8 cellular contexts compared by ENCODE assay signal in the genomic region with DNA sequence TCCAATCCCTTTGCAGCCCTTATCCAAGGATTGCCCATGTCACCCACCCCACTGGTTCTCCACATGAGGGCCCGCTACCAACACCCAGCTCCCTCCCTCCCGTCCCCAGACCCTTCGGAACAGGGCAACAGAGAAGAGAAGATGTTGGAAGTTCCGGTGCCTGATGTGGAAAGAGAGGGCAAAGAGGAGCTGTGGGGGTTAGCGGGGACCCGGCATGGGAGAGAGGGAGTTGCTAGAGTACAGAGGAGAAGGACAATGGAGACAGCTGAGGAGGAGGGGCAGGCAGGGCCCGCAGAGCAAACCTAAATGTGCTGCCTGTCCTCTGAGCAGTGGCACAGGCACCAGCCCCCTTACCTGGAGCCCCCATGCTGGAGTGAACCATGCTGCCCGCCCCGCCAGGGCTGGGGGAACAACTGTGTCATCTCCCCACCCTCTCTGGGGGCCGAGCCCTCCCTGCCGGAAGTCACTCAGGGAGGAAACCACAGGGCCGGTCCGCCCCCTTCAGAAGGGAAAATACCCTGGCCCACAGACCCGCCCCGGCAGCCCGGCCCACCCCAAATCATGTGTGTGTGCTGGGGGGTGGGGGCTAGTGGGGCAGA. TPM values are rescaled to one million over a fixed set of nuclear protein-coding genes. Genes with fewer than 3 reads are reported as not detected.
A peak's percentile ranks its signal among the peaks of the same experiment; 100 is the strongest.
DNase-seq lines count a peak whose midpoint lies in the region; ATAC-seq and TF ChIP-seq lines count a peak whose summit lies in the region.

Gene POU2F2, minus strand, starts transcription at position 417 of the 599 bp plus-strand sequence. Its CDS starts 35 bp downstream, at position 382.

- H3K27me3 ChIP-seq in BLaER1 = no peaks in the 10 kb centered on the region
- no peaks in the 10 kb centered on the region for H3K27me3 ChIP-seq in Panc1 (ENCODE audit: control insufficient read depth, insufficient read depth, low read length)
- H3K27me3 ChIP-seq in hepatocyte = peaks cover 29% of the 10 kb centered on the region

- H3K4me1 ChIP-seq in BLaER1 = peaks cover 95% of the 10 kb centered on the region
- no peaks in the 10 kb centered on the region for H3K4me1 ChIP-seq in Panc1 (ENCODE audit: control insufficient read depth, insufficient read depth, low read length)
- H3K4me1 ChIP-seq in hepatocyte (ENCODE audit: insufficient read depth) = peaks cover 10% of the 10 kb centered on the region

- no peaks in the 10 kb centered on the region for H3K36me3 ChIP-seq in BLaER1
- H3K36me3 ChIP-seq in Panc1 (ENCODE audit: control insufficient read depth, insufficient read depth, low read length) = no peaks in the 10 kb centered on the region
- no peaks in the 10 kb centered on the region for H3K36me3 ChIP-seq in hepatocyte (replicated peaks; ENCODE audit: insufficient read depth, low read depth)

- in situ Hi-C loops in Panc1 (cut with HindIII; ENCODE audit: low pct_unique_long_range_greater_than_20kb, low sequenced_read_pairs) = no loop called here

- no peaks in the 10 kb centered on the region for H3K9me2 ChIP-seq in hepatocyte (replicated peaks; ENCODE audit: insufficient read depth)

- H3K9me3 ChIP-seq in BLaER1 = no peaks in the 10 kb centered on the region
- H3K9me3 ChIP-seq in Panc1 (ENCODE audit: control insufficient read depth, insufficient read depth, low read depth, low read length) = no peaks in the 10 kb centered on the region
- no peaks in the 10 kb centered on the region for H3K9me3 ChIP-seq in hepatocyte (ENCODE audit: low read depth)

- peak within 1 kb of the TSS; percentile 64 for H3K4me3 ChIP-seq in BLaER1
- H3K4me3 ChIP-seq in Panc1 (ENCODE audit: low read depth in 2 of 2, low read length in 2 of 2) = peak within 1 kb of the TSS; percentile 12 to 31; a peak in 3 of 4 replicates
- no peak within 1 kb of the TSS for H3K4me3 ChIP-seq in hepatocyte

- peak within 1 kb of the TSS; percentile 60 for H3K9ac ChIP-seq in BLaER1

- WGBS in hepatocyte (ENCODE audit: low lambda C conversion rate, missing lambda C conversion rate) = 11% methylated on average over 9 of the region's 16 CpGs

- no peaks in the 10 kb centered on the region for H4K20me1 ChIP-seq in BLaER1
- no peaks in the 10 kb centered on the region for H4K20me1 ChIP-seq in hepatocyte (ENCODE audit: insufficient read depth, poor library complexity, severe bottlenecking)

- H2AFZ ChIP-seq in hepatocyte = no peak within 1 kb of the TSS

- ATAC-seq in GM21723 (IDR thresholded peaks at IDR 0.05; ENCODE audit: unreplicated experiment) (peak; percentile 44), Panc1 (no peak)

- BruUV-seq in Panc1 (replicated peaks; lab: Mats Ljungman, UMichigan) = no TSS peak

- DNase-seq in Panc1 (ENCODE audit: low read depth, low spot score) (no peak), hepatocyte (ENCODE audit: low spot score) (no peak), NCI-H345 (lab: John Stamatoyannopoulos, UW) (no peak), AG08395 (ENCODE audit: low spot score) (no peak)
- peak; percentile 87 for DNase-seq in activated gamma-delta T cell treated with anti-CD3 and anti-CD28 coated beads, Interleukin-2, amount 50 U/mL, for 16 hours (ENCODE audit: low read depth)
- DNase-seq in stimulated activated CD4-positive, alpha-beta T cell treated with anti-CD3 and anti-CD28 coated beads, Interleukin-1b, Interleukin-23, amount 100 ng/mL, for 4 hours (ENCODE audit: low read depth in 2 of 2) = peak; percentile 84 to 85

- H3K27ac ChIP-seq in BLaER1 (peak within 1 kb of the TSS; percentile 83), Panc1 (ENCODE audit: low read length) (no peak within 1 kb of the TSS), hepatocyte (no peak within 1 kb of the TSS)

- TF ChIP-seq CTCF in Panc1 (IDR thresholded peaks at IDR 0.05) (no peak), hepatocyte (IDR thresholded peaks at IDR 0.05; ENCODE audit: poor library complexity) (no peak)

- intact Hi-C loops in Panc1 (cut with micrococcal nuclease; ENCODE audit: unreplicated experiment) = loop anchor here (2.0 kb wide), 1 partner anchor 53 kb away; no protein-coding TSS in a partner anchor

- no peaks in the 10 kb centered on the region for H3K79me2 ChIP-seq in hepatocyte

- CTCF ChIA-PET in Panc1 (lab: Charles Lee) = interaction anchor here (0.5 to 0.8 kb wide), 3 partner anchors 12 to 44 kb away, joined by 3 to 7 read pairs (median 3); no protein-coding TSS in a partner anchor

- POLR2A ChIA-PET in Panc1 (lab: Charles Lee) = no interaction called here

- peak within 1 kb of the TSS; percentile 96 for H3K4me2 ChIP-seq in BLaER1
- H3K4me2 ChIP-seq in hepatocyte = peak within 1 kb of the TSS; percentile 91

RNA-seq across cellular contexts. Expression of gene POU2F2, which starts in this region (rescaled TPM):
- total RNA-seq in Panc1 (2021; ENCODE audit: unreplicated experiment) (0.10 TPM), hepatocyte (0.16 TPM in 1 of 2 replicates, not detected in the other)
- polyA plus RNA-seq in Panc1 (2012; ENCODE audit: insufficient read length) = 0.22 TPM
- polyA plus RNA-seq in hepatocyte = 0.15 and 0.52 TPM in 2 replicates

Comparison
In these comparisons a context has a peak if more than half of its experiments do, and no peak if none do; other contexts are left out.
1. DNase-seq: peak in activated gamma-delta T cell treated with anti-CD3 and anti-CD28 coated beads, Interleukin-2, amount 50 U/mL, for 16 hours (single experiment) and stimulated activated CD4-positive, alpha-beta T cell treated with anti-CD3 and anti-CD28 coated beads, Interleukin-1b, Interleukin-23, amount 100 ng/mL, for 4 hours (2 of 2); none in Panc1 (single experiment), hepatocyte (single experiment), NCI-H345 (single experiment) and AG08395 (single experiment).